In the genomic region with DNA sequence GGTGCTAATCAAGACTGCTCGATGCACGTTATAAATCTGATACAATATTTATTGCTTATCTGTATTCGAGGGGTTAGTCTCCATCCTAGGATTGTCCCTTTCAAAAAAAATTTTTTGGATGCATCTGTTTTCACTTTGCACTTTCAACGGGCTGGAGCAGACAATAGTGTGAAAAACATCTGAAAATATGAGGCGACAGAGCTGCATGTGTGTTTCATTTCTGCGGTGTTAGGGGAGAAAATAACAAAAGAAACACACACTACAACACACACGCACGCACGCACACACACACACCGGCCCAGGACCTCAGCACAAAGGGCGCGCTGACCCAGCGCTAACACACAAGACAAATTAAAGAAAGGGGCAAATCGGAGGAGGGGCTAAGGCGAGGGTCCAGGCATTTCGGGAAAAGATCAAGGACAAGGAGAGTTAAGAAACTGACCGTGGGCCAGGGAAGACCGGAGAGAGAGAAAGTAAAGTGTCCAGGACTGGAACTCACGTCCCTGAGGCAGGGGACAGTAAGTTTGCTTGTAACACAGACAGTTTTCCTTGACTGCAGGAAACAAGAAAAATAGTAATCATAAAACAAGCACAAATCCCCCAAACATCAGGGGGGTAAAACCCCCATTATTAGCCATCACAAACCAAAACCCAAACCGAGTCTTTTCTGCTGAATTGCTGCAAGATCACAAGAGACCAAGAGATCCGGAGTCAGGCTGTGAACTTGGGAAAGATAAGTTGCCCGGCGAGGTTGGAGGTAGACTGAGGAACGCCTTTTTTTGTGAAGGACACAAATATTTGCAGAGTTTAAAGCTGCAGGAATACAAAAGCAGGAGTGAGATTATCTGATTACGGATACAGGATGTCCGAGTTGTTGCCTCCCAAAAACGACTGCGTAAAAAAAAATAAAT, we compare ENCODE assay signal across 1 cellular context.
TF ChIP-seq lines count a peak whose summit lies in the region.

No MANE protein-coding gene starts in this region.

TF ChIP-seq in WTC11, 78 proteins besides CTCF, POLR2A, EP300 and RAD21 (continued from another document):
- no peak for TF ChIP-seq ARID4B (CRISPR knock-in tag; IDR thresholded peaks at IDR 0.05; ENCODE audit: borderline replicate concordance)
- TF ChIP-seq PRRX2 (CRISPR knock-in tag; IDR thresholded peaks at IDR 0.05) = no peak
- TF ChIP-seq ZNF423 (CRISPR knock-in tag; IDR thresholded peaks at IDR 0.05) = no peak
- TF ChIP-seq GTF2I (CRISPR knock-in tag; conservative IDR thresholded peaks at IDR 0.05) = no peak
- TF ChIP-seq, protein P1, sequence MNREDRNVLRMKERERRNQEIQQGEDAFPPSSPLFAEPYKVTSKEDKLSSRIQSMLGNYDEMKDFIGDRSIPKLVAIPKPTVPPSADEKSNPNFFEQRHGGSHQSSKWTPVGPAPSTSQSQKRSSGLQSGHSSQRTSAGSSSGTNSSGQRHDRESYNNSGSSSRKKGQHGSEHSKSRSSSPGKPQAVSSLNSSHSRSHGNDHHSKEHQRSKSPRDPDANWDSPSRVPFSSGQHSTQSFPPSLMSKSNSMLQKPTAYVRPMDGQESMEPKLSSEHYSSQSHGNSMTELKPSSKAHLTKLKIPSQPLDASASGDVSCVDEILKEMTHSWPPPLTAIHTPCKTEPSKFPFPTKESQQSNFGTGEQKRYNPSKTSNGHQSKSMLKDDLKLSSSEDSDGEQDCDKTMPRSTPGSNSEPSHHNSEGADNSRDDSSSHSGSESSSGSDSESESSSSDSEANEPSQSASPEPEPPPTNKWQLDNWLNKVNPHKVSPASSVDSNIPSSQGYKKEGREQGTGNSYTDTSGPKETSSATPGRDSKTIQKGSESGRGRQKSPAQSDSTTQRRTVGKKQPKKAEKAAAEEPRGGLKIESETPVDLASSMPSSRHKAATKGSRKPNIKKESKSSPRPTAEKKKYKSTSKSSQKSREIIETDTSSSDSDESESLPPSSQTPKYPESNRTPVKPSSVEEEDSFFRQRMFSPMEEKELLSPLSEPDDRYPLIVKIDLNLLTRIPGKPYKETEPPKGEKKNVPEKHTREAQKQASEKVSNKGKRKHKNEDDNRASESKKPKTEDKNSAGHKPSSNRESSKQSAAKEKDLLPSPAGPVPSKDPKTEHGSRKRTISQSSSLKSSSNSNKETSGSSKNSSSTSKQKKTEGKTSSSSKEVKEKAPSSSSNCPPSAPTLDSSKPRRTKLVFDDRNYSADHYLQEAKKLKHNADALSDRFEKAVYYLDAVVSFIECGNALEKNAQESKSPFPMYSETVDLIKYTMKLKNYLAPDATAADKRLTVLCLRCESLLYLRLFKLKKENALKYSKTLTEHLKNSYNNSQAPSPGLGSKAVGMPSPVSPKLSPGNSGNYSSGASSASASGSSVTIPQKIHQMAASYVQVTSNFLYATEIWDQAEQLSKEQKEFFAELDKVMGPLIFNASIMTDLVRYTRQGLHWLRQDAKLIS (CRISPR knock-in tag; IDR thresholded peaks at IDR 0.05; ENCODE audit: borderline replicate concordance) = no peak
- no peak for TF ChIP-seq E2F1 (CRISPR knock-in tag; IDR thresholded peaks at IDR 0.05)
- TF ChIP-seq RORB (CRISPR knock-in tag; IDR thresholded peaks at IDR 0.05) = no peak
